15 cellular contexts compared by ENCODE assay signal in the genomic region with DNA sequence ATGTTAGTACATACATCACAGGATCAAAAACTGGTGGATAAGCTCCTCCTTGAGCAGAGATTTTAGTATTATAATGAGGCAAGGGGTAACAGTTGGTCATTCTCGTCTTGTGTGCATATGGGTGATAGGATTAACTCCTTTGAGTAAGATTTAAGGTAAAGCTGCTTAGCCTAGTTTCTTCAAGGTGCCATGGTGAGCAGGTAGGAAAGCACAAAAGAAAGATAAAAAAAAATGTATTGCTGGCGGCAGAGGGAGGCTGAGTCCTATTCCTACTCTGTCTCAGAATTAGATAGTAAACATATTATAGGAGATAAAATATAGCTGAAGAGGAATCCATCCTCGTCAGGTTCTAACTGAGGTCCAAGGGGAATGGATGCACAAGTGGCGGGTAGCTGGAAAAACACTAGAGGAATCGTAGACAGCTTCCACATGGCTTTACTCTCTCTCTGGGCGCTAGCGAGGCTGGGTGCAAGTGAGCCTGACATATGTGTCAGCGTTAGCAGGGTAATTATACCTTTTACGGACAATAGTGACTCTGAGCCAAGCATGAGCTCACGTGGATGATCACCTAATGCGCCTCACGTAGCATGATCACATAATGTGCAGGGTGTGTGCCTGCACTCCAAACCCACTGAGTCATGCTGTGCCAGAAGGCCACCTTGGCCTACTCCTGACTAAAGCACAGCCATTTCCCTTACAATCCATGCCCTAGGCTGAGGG.
A peak's percentile ranks its signal among the peaks of the same experiment; 100 is the strongest.
DNase-seq lines count a peak whose midpoint lies in the region; ATAC-seq, FAIRE-seq and TF ChIP-seq lines count a peak whose summit lies in the region.
"Had no signal": no experiment of that assay in that cellular context is flagged by ENCODE, and none has a peak within 500 bp of the region (broad histone marks: within the 10 kb centered on the region; RNA-seq: fewer than 3 reads in every experiment).

No MANE protein-coding gene starts in this region.

- H2AK5ac ChIP-seq in H1 (ENCODE audit: low read depth, low read length) = no peak overlapping the region

- DNase-seq in HT1080 (ENCODE audit: low read depth) (peak; percentile 11), NCI-H82 (lab: John Stamatoyannopoulos, UW) (peak; percentile 98), H1 (ENCODE audit: low read depth in 1 of 2, low spot score in 2 of 2) (no peak), NCI-H1417 treated with DMSO at 0.1 percent for 48 hours (lab: John Stamatoyannopoulos, UW) (no peak)
- DNase-seq: BE2C; CD4-positive, alpha-beta memory T cell; DMS53; GF-D8; IMR-90 had no signal

- H3K18ac ChIP-seq in H1 (ENCODE audit: extremely low read depth, low read length) = no peak overlapping the region

- H3K27me3 ChIP-seq in H1 (replicated peaks in 1 of 4; ENCODE audit: control insufficient read depth in 3 of 4, extremely low read depth in 1 of 4, insufficient read depth in 3 of 4, low read length in 3 of 4) = no peaks in the 10 kb centered on the region
- H3K27me3 ChIP-seq: BE2C had no signal

- H3K4me2 ChIP-seq in H1 (ENCODE audit: insufficient read depth in 1 of 2, low read depth in 2 of 2, low read length in 2 of 2) = no peak overlapping the region
- H3K4me2 ChIP-seq: A549 had no signal

- TF ChIP-seq POLR2A in H1 (IDR thresholded peaks at IDR 0.05; ENCODE audit: control extremely low read depth in 1 of 2, low read depth in 2 of 2, low read length in 2 of 2) = no peak

- no peak overlapping the region for H3K23ac ChIP-seq in H1 (ENCODE audit: insufficient read length)

- peaks cover 9% of the 10 kb centered on the region in 2 experiments; a peak in 3 of 4 replicates for H3K9me3 ChIP-seq in H1 (ENCODE audit: insufficient read depth in 2 of 2, low read depth in 1 of 2, low read length in 1 of 2)
- H3K9me3 ChIP-seq: A549, BE2C had no signal

- H3K79me2 ChIP-seq in H1 (ENCODE audit: control insufficient read depth in 1 of 2, insufficient read depth in 2 of 2, low read length in 2 of 2) = no peaks in the 10 kb centered on the region

- no peak overlapping the region for H3K27ac ChIP-seq in H1 (ENCODE audit: low read depth, low read length)
- H3K27ac ChIP-seq: A549, C4-2B had no signal

- no peak overlapping the region for H4K8ac ChIP-seq in H1 (ENCODE audit: extremely low read depth, insufficient read depth, low read length)

- peaks cover 0 to 4% (median 0%) of the 10 kb centered on the region in 4 experiments; a peak in 1 of 8 replicates for H3K36me3 ChIP-seq in H1 (ENCODE audit: control insufficient read depth in 2 of 4, insufficient read depth in 4 of 4, low read length in 3 of 4)
- H3K36me3 ChIP-seq: BE2C had no signal

- 94% methylated on average over 12 of the region's 12 CpGs; no CpG with 5 or more reads in 1 of the 2 experiments for WGBS in H1 (ENCODE audit: extremely low coverage in 1 of 2, insufficient coverage in 1 of 2, insufficient read length in 1 of 2, insufficient replicate concordance in 2 of 2, low coverage in 1 of 2, low lambda C conversion rate in 2 of 2, missing lambda C conversion rate in 1 of 2), 2 experiments

- H2BK20ac ChIP-seq in H1 (ENCODE audit: low read length) = no peak overlapping the region

- H2BK15ac ChIP-seq in H1 (ENCODE audit: low read length) = peak overlapping the region; percentile 5; the same call in 1 of the 2 replicates

- H3K23me2 ChIP-seq in H1 (ENCODE audit: low read depth, low read length) = no peaks in the 10 kb centered on the region

- H3K4ac ChIP-seq in H1 (replicated peaks; ENCODE audit: insufficient read length, low read depth, low read length) = no peak overlapping the region

- no peak overlapping the region for H2BK120ac ChIP-seq in H1 (replicated peaks; ENCODE audit: low read depth, low read length)

- no peak overlapping the region for H4K5ac ChIP-seq in H1 (ENCODE audit: insufficient read length, low read depth, low read length)

- TF ChIP-seq CTCF in H1 (IDR thresholded peaks at IDR 0.05; ENCODE audit: control extremely low read depth in 1 of 3, insufficient read depth in 1 of 3, low read depth in 1 of 3, low read length in 3 of 3) = no peak

- H4K20me1 ChIP-seq in H1 (replicated peaks in 1 of 2; ENCODE audit: control insufficient read depth in 1 of 2, insufficient read depth in 2 of 2, low read length in 2 of 2) = no peaks in the 10 kb centered on the region

- POLR2A ChIA-PET in H1 (lab: Charles Lee; ENCODE audit: partially characterized antibody) = no interaction called here

- TF ChIP-seq EP300 in H1 (IDR thresholded peaks at IDR 0.05; ENCODE audit: borderline replicate concordance in 1 of 2, low read depth in 2 of 2, low read length in 2 of 2) = no peak

- TF ChIP-seq RAD21 in H1 (IDR thresholded peaks at IDR 0.05 in 1 of 2, conservative IDR thresholded peaks at IDR 0.05 in 1 of 2; ENCODE audit: low read depth in 2 of 2, low read length in 2 of 2) = no peak

- H3K14ac ChIP-seq in H1 (ENCODE audit: insufficient read length) = no peak overlapping the region

- no peak overlapping the region for H2BK5ac ChIP-seq in H1 (ENCODE audit: low read depth, low read length)

- ATAC-seq in GM18868 (IDR thresholded peaks at IDR 0.05; ENCODE audit: unreplicated experiment) = no peak
- no peak for ATAC-seq in HG03442 (IDR thresholded peaks at IDR 0.05; ENCODE audit: unreplicated experiment)
- ATAC-seq: A549, HCT116 had no signal

- CTCF ChIA-PET in H1 (lab: Charles Lee; ENCODE audit: partially characterized antibody) = interaction anchor here (2.0 kb wide), 1 partner anchor 253 kb away, joined by 5 read pairs; no protein-coding TSS in a partner anchor

- no peaks in the 10 kb centered on the region for H3K79me1 ChIP-seq in H1 (ENCODE audit: low read depth, low read length)

- H3K4me3 ChIP-seq in H1 (ENCODE audit: extremely low read depth in 1 of 4, insufficient read depth in 2 of 4, low read depth in 3 of 4, low read length in 4 of 4) = no peak overlapping the region
- H3K4me3 ChIP-seq: A549 had no signal

- no peak overlapping the region for H2AFZ ChIP-seq in H1 (ENCODE audit: low read length)

- H4K91ac ChIP-seq in H1 (replicated peaks; ENCODE audit: insufficient read length, low read length) = no peak overlapping the region

- FAIRE-seq in H1 (lab: Jason Lieb, UNC) = no peak
- FAIRE-seq: A549, H54 had no signal

- H3K56ac ChIP-seq in H1 (replicated peaks; ENCODE audit: insufficient read length, low read depth, low read length) = no peak overlapping the region

- H3K9ac ChIP-seq in H1 (replicated peaks in 1 of 4; ENCODE audit: extremely low read depth in 1 of 4, low read depth in 3 of 4, low read length in 3 of 4) = no peak overlapping the region

- H3K4me1 ChIP-seq in H1 (replicated peaks in 1 of 4; ENCODE audit: control insufficient read depth in 3 of 4, insufficient read depth in 4 of 4, low read length in 3 of 4) = no peaks in the 10 kb centered on the region
- H3K4me1 ChIP-seq: A549, BE2C had no signal

- H2BK12ac ChIP-seq in H1 (ENCODE audit: low read depth, low read length) = no peak overlapping the region

TF ChIP-seq in H1, 55 proteins besides CTCF, POLR2A, EP300 and RAD21 (continues in another document):
- TF ChIP-seq PHF8 (conservative IDR thresholded peaks at IDR 0.05; ENCODE audit: low read depth, low read length) (no peak), SP1 (IDR thresholded peaks at IDR 0.05; ENCODE audit: low read depth, low read length) (no peak), MAFK (IDR thresholded peaks at IDR 0.05; ENCODE audit: low read depth, low read length) (no peak), SIN3A (conservative IDR thresholded peaks at IDR 0.05 in 1 of 2, IDR thresholded peaks at IDR 0.05 in 1 of 2; ENCODE audit: low read depth in 1 of 2, low read length in 2 of 2) (no peak), CBX8 (IDR thresholded peaks at IDR 0.05; ENCODE audit: borderline replicate concordance, low read depth, low read length) (no peak), NRF1 (IDR thresholded peaks at IDR 0.05; ENCODE audit: low read depth, low read length) (no peak), CHD1 (IDR thresholded peaks at IDR 0.05; ENCODE audit: low read depth, low read length) (no peak), YY1 (IDR thresholded peaks at IDR 0.05; ENCODE audit: low read depth, low read length) (no peak), TAF1 (IDR thresholded peaks at IDR 0.05; ENCODE audit: low read depth, low read length) (no peak), SIX5 (IDR thresholded peaks at IDR 0.05; ENCODE audit: low read depth, low read length) (no peak)
- TF ChIP-seq, protein P1, sequence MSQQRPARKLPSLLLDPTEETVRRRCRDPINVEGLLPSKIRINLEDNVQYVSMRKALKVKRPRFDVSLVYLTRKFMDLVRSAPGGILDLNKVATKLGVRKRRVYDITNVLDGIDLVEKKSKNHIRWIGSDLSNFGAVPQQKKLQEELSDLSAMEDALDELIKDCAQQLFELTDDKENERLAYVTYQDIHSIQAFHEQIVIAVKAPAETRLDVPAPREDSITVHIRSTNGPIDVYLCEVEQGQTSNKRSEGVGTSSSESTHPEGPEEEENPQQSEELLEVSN (IDR thresholded peaks at IDR 0.05) = no peak

Comparison
In these comparisons a context has a peak if more than half of its experiments do, and no peak if none do; other contexts are left out.
1. DNase-seq: peak in HT1080 (single experiment) and NCI-H82 (single experiment); none in H1 (0 of 2) and NCI-H1417 treated with DMSO at 0.1 percent for 48 hours (single experiment).